Comparison of ENCODE assay signal across 12 cellular contexts in genomic region chr1:9068971-9069323, GRCh38. TPM values are rescaled to one million over a fixed set of nuclear protein-coding genes. Genes with fewer than 3 reads are reported as not detected.
DNase-seq lines count a peak whose midpoint lies in the region; FAIRE-seq and TF ChIP-seq lines count a peak whose summit lies in the region.
"Had no signal": no experiment of that assay in that cellular context is flagged by ENCODE, and none has a peak within 500 bp of the region (broad histone marks: within the 10 kb centered on the region; RNA-seq: fewer than 3 reads in every experiment).

No MANE protein-coding gene starts in this region.

- in situ Hi-C loops in astrocyte of the spinal cord (cut with HindIII; ENCODE audit: low sequenced_read_pairs): no loop called here

- TF ChIP-seq CTCF in astrocyte of the spinal cord (IDR thresholded peaks at IDR 0.05; ENCODE audit: low read depth, low read length) (no peak), kidney (IDR thresholded peaks at IDR 0.05; ENCODE audit: borderline replicate concordance, extremely low read depth, insufficient read depth) (no peak), tibial nerve (IDR thresholded peaks at IDR 0.05) (no peak)

- intact Hi-C loops in kidney (cut with DNase I): no loop called here

- WGBS in tibial nerve, 2 donors: 46 to 47% methylated on average over 4 of the region's 4 CpGs

- no peaks in the 10 kb centered on the region for H3K36me3 ChIP-seq in kidney (ENCODE audit: control insufficient read depth in 1 of 2, insufficient read depth in 2 of 2, low read length in 2 of 2)
- H3K36me3 ChIP-seq in tibial nerve: no peaks in the 10 kb centered on the region
- H3K36me3 ChIP-seq: MG63 had no signal

- H3K27ac ChIP-seq in kidney (ENCODE audit: low read depth in 2 of 2, low read length in 2 of 2) (peak overlapping the region in 1 of 2 donors; percentile 42), tibial nerve (peak overlapping the region in 3 of 4 donors; percentile 67 to 74 (median 72)), substantia nigra (ENCODE audit: low read depth, low read length, poor library complexity, severe bottlenecking) (no peak overlapping the region)

- H3K4me3 ChIP-seq in astrocyte of the spinal cord (ENCODE audit: low read depth, low read length): no peak overlapping the region
- peak overlapping the region; percentile 3 to 52 for H3K4me3 ChIP-seq in kidney (ENCODE audit: low read length in 2 of 2)
- H3K4me3 ChIP-seq in tibial nerve: peak overlapping the region in 2 of 4 donors; percentile 30 to 35
- H3K4me3 ChIP-seq: MG63 had no signal

- H3K27me3 ChIP-seq in tibial nerve: no peaks in the 10 kb centered on the region
- H3K27me3 ChIP-seq: MG63 had no signal

- H3K9me3 ChIP-seq in kidney (ENCODE audit: control insufficient read depth in 1 of 2, low read length in 2 of 2) (no peaks in the 10 kb centered on the region), tibial nerve (no peaks in the 10 kb centered on the region)
- H3K9me3 ChIP-seq: MG63 had no signal

- H3K9ac ChIP-seq in kidney (ENCODE audit: low read length in 2 of 2): peak overlapping the region in 1 of 2 donors; percentile 2

- TF ChIP-seq POLR2A in tibial nerve (IDR thresholded peaks at IDR 0.05): no peak

- H3K4me1 ChIP-seq in kidney (ENCODE audit: control insufficient read depth in 1 of 2, insufficient read depth in 1 of 2, low read depth in 1 of 2, low read length in 2 of 2): peaks cover 0 to 6% of the 10 kb centered on the region in 2 donors
- peaks cover 0 to 37% (median 15%) of the 10 kb centered on the region in 4 donors for H3K4me1 ChIP-seq in tibial nerve

- no peak for TF ChIP-seq EP300 in tibial nerve (IDR thresholded peaks at IDR 0.05)

- no peak for FAIRE-seq in kidney (lab: Jason Lieb, UNC)

- DNase-seq in NCI-H2171 treated with DMSO at 0.1 percent for 48 hours (lab: John Stamatoyannopoulos, UW) (peak; percentile 31), NCI-H2171 (lab: John Stamatoyannopoulos, UW) (no peak), astrocyte of the spinal cord (ENCODE audit: low read depth, low spot score) (peak; percentile 16), kidney (no peak), tibial nerve (ENCODE audit: low spot score in 2 of 2) (no peak), activated gamma-delta T cell treated with Interleukin-2 at 50 U/mL for 16 hours (no peak), substantia nigra (lab: John Stamatoyannopoulos, UW) (no peak), Ammon's horn (ENCODE audit: low spot score) (no peak)
- DNase-seq: activated T-cell treated with anti-CD3 and anti-CD28 coated beads, Interleukin-2, amount 50 U/mL, for 24 hours had no signal

RNA-seq across cellular contexts. Expression of gene SLC2A5, which starts 0.5 kb away (rescaled TPM):
- total RNA-seq in kidney (6.4 TPM), tibial nerve (10 to 100 TPM in 1 of 4 donors, 1 to 10 TPM in 3; 1.9 to 15.7 (median 5.2) TPM)
- 9.0 TPM for polyA plus RNA-seq in kidney (ENCODE audit: insufficient read depth, low read depth, low replicate concordance)
- total RNA-seq: natural killer cell treated with Interleukin-12 subunit alpha and Interleukin-12 subunit beta and Interleukin-15 and Interleukin-18, amount 100 ng/mL, for 72 hours had no signal

RNA-seq across cellular contexts. Expression of gene SLC2A7, which starts 42.7 kb away (rescaled TPM):
- total RNA-seq in kidney: not detected
- not detected for polyA plus RNA-seq in kidney (ENCODE audit: insufficient read depth, low read depth, low replicate concordance)
- not detected for total RNA-seq in tibial nerve
- total RNA-seq: fibroblast of villous mesenchyme; natural killer cell treated with Interleukin-12 subunit alpha and Interleukin-12 subunit beta and Interleukin-15 and Interleukin-18, amount 100 ng/mL, for 72 hours had no signal

RNA-seq across cellular contexts. Expression of gene GPR157, which starts 60.0 kb away (rescaled TPM):
- 9.1 TPM for total RNA-seq in kidney
- polyA plus RNA-seq in kidney (ENCODE audit: insufficient read depth, low read depth, low replicate concordance): 3.2 TPM
- 10 to 100 TPM in 1 of 4 donors, 1 to 10 TPM in 3; 2.8 to 10.5 (median 6.2) TPM for total RNA-seq in tibial nerve

Comparison
In these comparisons a context has a peak if more than half of its experiments do, and no peak if none do; other contexts are left out.
1. DNase-seq: peak in NCI-H2171 treated with DMSO at 0.1 percent for 48 hours (single experiment) and astrocyte of the spinal cord (single experiment); none in NCI-H2171 (single experiment), kidney (single experiment), tibial nerve (0 of 2), activated gamma-delta T cell treated with Interleukin-2 at 50 U/mL for 16 hours (single experiment), substantia nigra (0 of 49) and Ammon's horn (single experiment).